ENCODE assay signal across 16 cellular contexts in genomic region chr4:14771504-14772175, GRCh38.
"Had no signal": no experiment of that assay in that cellular context is flagged by ENCODE, and none has a peak within 500 bp of the region (broad histone marks: within the 10 kb centered on the region; RNA-seq: fewer than 3 reads in every experiment).

No MANE protein-coding gene starts in this region.

- H3K27me3 Mint-ChIP-seq: activated CD4-positive, alpha-beta T cell treated with anti-CD3 and anti-CD28 coated beads, Interleukin-2, amount 10 ng/mL, durations not matched to agents 24 days and 14 days had no signal

- H3K27ac ChIP-seq: body of pancreas, spleen, upper lobe of right lung had no signal

- H3K27me3 ChIP-seq: body of pancreas, spleen, upper lobe of right lung had no signal

- H3K36me3 ChIP-seq: spleen, upper lobe of right lung had no signal

- H3K4me3 Mint-ChIP-seq: activated B cell treated with CpG ODN at 0.5 μM for 24 hours; activated CD4-positive, alpha-beta T cell treated with anti-CD3 and anti-CD28 coated beads, Interleukin-2, amount 10 ng/mL, durations not matched to agents 24 days and 14 days; natural killer cell; stimulated activated naive B cell treated with anti-CD40 and anti-IgM and Interleukin-4, amounts not matched to agents 10 μg/mL and 1 μg/mL and 100 μg/mL, for 72 hours had no signal

- H3K9me3 Mint-ChIP-seq: activated T-helper 2 cell treated with anti-CD3 and anti-CD28 coated beads, Interferon-gamma antibody, Interleukin-2, Interleukin-4, amounts not matched to agents 10 μg/mL and 5 μg/mL and 100 μg/mL, durations not matched to agents 14 hours and 24 hours and 36 hours had no signal

- DNase-seq: activated B cell treated with CpG ODN at 0.5 μM for 24 hours; activated CD4-positive, alpha-beta T cell treated with anti-CD3 and anti-CD28 coated beads, Interleukin-2, amount 10 ng/mL, durations not matched to agents 24 days and 14 days; activated naive CD4-positive, alpha-beta T cell treated with anti-CD3 and anti-CD28 coated beads, Interleukin-2, amount 50 U/mL, for 16 hours; amniotic stem cell; body of pancreas; dermis blood vessel endothelial cell; mucosa of descending colon; natural killer cell; right cardiac atrium; SK-N-SH; spleen; stimulated activated CD4-positive, alpha-beta T cell treated with anti-CD3 and anti-CD28 coated beads, Interleukin-2, amount 100 ng/mL, for 24 hours; stimulated activated naive B cell treated with anti-CD40 and anti-IgM and Interleukin-4, amounts not matched to agents 10 μg/mL and 1 μg/mL and 100 μg/mL, for 72 hours; upper lobe of right lung had no signal

- H3K4me3 ChIP-seq: body of pancreas, mucosa of descending colon, spleen, upper lobe of right lung had no signal

- H3K27ac Mint-ChIP-seq: activated B cell treated with CpG ODN at 0.5 μM for 24 hours; activated CD4-positive, alpha-beta T cell treated with anti-CD3 and anti-CD28 coated beads, Interleukin-2, amount 10 ng/mL, durations not matched to agents 24 days and 14 days; activated T-helper 2 cell treated with anti-CD3 and anti-CD28 coated beads, Interferon-gamma antibody, Interleukin-2, Interleukin-4, amounts not matched to agents 10 μg/mL and 5 μg/mL and 100 μg/mL, durations not matched to agents 14 hours and 24 hours and 36 hours; natural killer cell; progenitor cell of endocrine pancreas; stimulated activated naive B cell treated with anti-CD40 and anti-IgM and Interleukin-4, amounts not matched to agents 10 μg/mL and 1 μg/mL and 100 μg/mL, for 72 hours had no signal

- H3K4me1 ChIP-seq: upper lobe of right lung had no signal

- H3K9me3 ChIP-seq: body of pancreas, mucosa of descending colon, SK-N-SH, upper lobe of right lung had no signal

- H3K36me3 Mint-ChIP-seq: natural killer cell; stimulated activated naive B cell treated with anti-CD40 and anti-IgM and Interleukin-4, amounts not matched to agents 10 μg/mL and 1 μg/mL and 100 μg/mL, for 72 hours had no signal
